8 cellular contexts compared by ENCODE assay signal in genomic region chr2:169827272-169828140, GRCh38. TPM values are rescaled to one million over a fixed set of nuclear protein-coding genes. Genes with fewer than 3 reads are reported as not detected.
A peak's percentile ranks its signal among the peaks of the same experiment; 100 is the strongest.
DNase-seq lines count a peak whose midpoint lies in the region; ATAC-seq and TF ChIP-seq lines count a peak whose summit lies in the region.

A gene with protein sequence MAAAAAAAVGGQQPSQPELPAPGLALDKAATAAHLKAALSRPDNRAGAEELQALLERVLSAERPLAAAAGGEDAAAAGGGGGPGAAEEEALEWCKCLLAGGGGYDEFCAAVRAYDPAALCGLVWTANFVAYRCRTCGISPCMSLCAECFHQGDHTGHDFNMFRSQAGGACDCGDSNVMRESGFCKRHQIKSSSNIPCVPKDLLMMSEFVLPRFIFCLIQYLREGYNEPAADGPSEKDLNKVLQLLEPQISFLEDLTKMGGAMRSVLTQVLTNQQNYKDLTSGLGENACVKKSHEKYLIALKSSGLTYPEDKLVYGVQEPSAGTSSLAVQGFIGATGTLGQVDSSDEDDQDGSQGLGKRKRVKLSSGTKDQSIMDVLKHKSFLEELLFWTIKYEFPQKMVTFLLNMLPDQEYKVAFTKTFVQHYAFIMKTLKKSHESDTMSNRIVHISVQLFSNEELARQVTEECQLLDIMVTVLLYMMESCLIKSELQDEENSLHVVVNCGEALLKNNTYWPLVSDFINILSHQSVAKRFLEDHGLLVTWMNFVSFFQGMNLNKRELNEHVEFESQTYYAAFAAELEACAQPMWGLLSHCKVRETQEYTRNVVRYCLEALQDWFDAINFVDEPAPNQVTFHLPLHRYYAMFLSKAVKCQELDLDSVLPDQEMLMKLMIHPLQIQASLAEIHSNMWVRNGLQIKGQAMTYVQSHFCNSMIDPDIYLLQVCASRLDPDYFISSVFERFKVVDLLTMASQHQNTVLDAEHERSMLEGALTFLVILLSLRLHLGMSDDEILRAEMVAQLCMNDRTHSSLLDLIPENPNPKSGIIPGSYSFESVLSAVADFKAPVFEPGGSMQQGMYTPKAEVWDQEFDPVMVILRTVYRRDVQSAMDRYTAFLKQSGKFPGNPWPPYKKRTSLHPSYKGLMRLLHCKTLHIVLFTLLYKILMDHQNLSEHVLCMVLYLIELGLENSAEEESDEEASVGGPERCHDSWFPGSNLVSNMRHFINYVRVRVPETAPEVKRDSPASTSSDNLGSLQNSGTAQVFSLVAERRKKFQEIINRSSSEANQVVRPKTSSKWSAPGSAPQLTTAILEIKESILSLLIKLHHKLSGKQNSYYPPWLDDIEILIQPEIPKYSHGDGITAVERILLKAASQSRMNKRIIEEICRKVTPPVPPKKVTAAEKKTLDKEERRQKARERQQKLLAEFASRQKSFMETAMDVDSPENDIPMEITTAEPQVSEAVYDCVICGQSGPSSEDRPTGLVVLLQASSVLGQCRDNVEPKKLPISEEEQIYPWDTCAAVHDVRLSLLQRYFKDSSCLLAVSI (N-terminal part only) (plus strand): TSS chr2:169827454. CDS start chr2:169827508, 54 bp downstream.

- peaks cover 11 to 46% (median 25%) of the 10 kb centered on the region in 4 donors for H3K4me1 ChIP-seq in liver (ENCODE audit: control insufficient read depth in 4 of 4, insufficient read depth in 4 of 4, low read length in 3 of 4)

- H3K36me3 ChIP-seq in liver (ENCODE audit: control insufficient read depth in 4 of 4, insufficient read depth in 3 of 4, low read depth in 1 of 4, low read length in 3 of 4) = no peaks in the 10 kb centered on the region

- TF ChIP-seq CTCF in liver (IDR thresholded peaks at IDR 0.05; ENCODE audit: low read depth, low read length, missing input control) = peak; percentile 5

- H3K4me3 ChIP-seq in liver (ENCODE audit: low read depth in 1 of 3, low read length in 3 of 3) = peak within 1 kb of the TSS; percentile 89 to 98 (median 93)

- ATAC-seq in GM19328 (IDR thresholded peaks at IDR 0.05; ENCODE audit: unreplicated experiment) = peak; percentile 73
- peak; percentile 72 for ATAC-seq in HG03469 (IDR thresholded peaks at IDR 0.05; ENCODE audit: unreplicated experiment)

- H3K27ac ChIP-seq in liver (ENCODE audit: low read depth in 1 of 2, low read length in 2 of 2) = peak within 1 kb of the TSS; percentile 83 to 87

- peak in 1 of 2 donors; percentile 15 for TF ChIP-seq RAD21 in liver (IDR thresholded peaks at IDR 0.05)

- under 1% methylated on average over 104 of the region's 104 CpGs for WGBS in liver

- H3K9me3 ChIP-seq in liver (ENCODE audit: control insufficient read depth in 4 of 4, low read length in 3 of 4) = no peaks in the 10 kb centered on the region

- peak; percentile 22 to 90 (median 78) for DNase-seq in C1 segment of cervical spinal cord (lab: John Stamatoyannopoulos, UW)
- peak; percentile 82 for DNase-seq in NCI-H774 (lab: John Stamatoyannopoulos, UW)
- DNase-seq in activated CD4-positive, alpha-beta T cell treated with anti-CD3 and anti-CD28 coated beads, Interleukin-2, amount 50 U/mL, for 48 hours = peak; percentile 92 to 93
- peak; percentile 96 for DNase-seq in dermis blood vessel endothelial cell
- DNase-seq in stimulated activated CD4-positive, alpha-beta T cell treated with anti-CD3 and anti-CD28 coated beads, Interleukin-4, amount 100 ng/mL, for 1 hour = peak; percentile 93

- no peaks in the 10 kb centered on the region for H3K27me3 ChIP-seq in liver (ENCODE audit: control insufficient read depth in 4 of 4, insufficient read depth in 4 of 4, low read length in 3 of 4)

- H3K9ac ChIP-seq in liver (ENCODE audit: low read depth in 1 of 2, low read length in 2 of 2) = peak within 1 kb of the TSS; percentile 52 to 65

TF ChIP-seq in liver, 16 proteins besides CTCF, POLR2A, EP300 and RAD21:
- TF ChIP-seq, protein P1, sequence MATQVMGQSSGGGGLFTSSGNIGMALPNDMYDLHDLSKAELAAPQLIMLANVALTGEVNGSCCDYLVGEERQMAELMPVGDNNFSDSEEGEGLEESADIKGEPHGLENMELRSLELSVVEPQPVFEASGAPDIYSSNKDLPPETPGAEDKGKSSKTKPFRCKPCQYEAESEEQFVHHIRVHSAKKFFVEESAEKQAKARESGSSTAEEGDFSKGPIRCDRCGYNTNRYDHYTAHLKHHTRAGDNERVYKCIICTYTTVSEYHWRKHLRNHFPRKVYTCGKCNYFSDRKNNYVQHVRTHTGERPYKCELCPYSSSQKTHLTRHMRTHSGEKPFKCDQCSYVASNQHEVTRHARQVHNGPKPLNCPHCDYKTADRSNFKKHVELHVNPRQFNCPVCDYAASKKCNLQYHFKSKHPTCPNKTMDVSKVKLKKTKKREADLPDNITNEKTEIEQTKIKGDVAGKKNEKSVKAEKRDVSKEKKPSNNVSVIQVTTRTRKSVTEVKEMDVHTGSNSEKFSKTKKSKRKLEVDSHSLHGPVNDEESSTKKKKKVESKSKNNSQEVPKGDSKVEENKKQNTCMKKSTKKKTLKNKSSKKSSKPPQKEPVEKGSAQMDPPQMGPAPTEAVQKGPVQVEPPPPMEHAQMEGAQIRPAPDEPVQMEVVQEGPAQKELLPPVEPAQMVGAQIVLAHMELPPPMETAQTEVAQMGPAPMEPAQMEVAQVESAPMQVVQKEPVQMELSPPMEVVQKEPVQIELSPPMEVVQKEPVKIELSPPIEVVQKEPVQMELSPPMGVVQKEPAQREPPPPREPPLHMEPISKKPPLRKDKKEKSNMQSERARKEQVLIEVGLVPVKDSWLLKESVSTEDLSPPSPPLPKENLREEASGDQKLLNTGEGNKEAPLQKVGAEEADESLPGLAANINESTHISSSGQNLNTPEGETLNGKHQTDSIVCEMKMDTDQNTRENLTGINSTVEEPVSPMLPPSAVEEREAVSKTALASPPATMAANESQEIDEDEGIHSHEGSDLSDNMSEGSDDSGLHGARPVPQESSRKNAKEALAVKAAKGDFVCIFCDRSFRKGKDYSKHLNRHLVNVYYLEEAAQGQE (IDR thresholded peaks at IDR 0.05) = peak; percentile 45
- peak; percentile 90 for TF ChIP-seq YY1 (IDR thresholded peaks at IDR 0.05)
- peak; percentile 91 for TF ChIP-seq TAF1 (conservative IDR thresholded peaks at IDR 0.05)
- TF ChIP-seq SP1 (IDR thresholded peaks at IDR 0.05) = peak; percentile 34
- TF ChIP-seq, protein P2, sequence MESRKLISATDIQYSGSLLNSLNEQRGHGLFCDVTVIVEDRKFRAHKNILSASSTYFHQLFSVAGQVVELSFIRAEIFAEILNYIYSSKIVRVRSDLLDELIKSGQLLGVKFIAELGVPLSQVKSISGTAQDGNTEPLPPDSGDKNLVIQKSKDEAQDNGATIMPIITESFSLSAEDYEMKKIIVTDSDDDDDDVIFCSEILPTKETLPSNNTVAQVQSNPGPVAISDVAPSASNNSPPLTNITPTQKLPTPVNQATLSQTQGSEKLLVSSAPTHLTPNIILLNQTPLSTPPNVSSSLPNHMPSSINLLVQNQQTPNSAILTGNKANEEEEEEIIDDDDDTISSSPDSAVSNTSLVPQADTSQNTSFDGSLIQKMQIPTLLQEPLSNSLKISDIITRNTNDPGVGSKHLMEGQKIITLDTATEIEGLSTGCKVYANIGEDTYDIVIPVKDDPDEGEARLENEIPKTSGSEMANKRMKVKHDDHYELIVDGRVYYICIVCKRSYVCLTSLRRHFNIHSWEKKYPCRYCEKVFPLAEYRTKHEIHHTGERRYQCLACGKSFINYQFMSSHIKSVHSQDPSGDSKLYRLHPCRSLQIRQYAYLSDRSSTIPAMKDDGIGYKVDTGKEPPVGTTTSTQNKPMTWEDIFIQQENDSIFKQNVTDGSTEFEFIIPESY (IDR thresholded peaks at IDR 0.05) = peak; percentile 99
- no peak for TF ChIP-seq EGR1 (IDR thresholded peaks at IDR 0.05; ENCODE audit: low read depth in 2 of 2)
- TF ChIP-seq RXRA (IDR thresholded peaks at IDR 0.05) = no peak

RNA-seq across cellular contexts. Expression of the gene that starts here (rescaled TPM):
- total RNA-seq in dermis blood vessel endothelial cell (60.6 and 72.8 TPM in 2 replicates), liver (10 to 100 TPM; 34.3 to 69.4 TPM)
- polyA plus RNA-seq in liver = 10 to 100 TPM in 1 of 2 donors, 1 to 10 TPM in 1; 8.5 to 22.5 TPM

Comparison
In these comparisons a context has a peak if more than half of its experiments do, and no peak if none do; other contexts are left out.
1. Peak in every context shown above with its lines: DNase-seq, ATAC-seq, H3K4me3 ChIP-seq and H3K27ac ChIP-seq.